Comparison of ENCODE assay signal across 14 cellular contexts in the genomic region with DNA sequence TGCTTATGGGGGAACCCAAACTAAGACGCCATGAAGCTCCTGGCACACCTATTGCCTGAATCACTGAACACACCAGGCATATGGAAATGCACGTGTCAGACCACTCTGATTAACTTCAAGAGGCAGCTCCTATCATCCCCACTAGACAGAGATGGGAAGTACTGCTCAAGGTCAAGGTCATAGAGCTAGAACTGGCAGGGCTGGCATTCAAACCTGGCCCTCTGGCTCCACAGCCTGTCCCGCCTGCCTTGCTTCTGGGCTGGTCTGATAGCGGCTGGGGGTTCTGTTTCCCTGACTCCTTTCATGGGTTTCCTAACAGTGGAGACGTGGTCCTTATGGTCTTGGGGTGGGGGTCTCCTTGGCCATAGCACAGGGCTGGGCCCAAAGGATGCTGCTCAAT. TPM values are rescaled to one million over a fixed set of nuclear protein-coding genes. Genes with fewer than 3 reads are reported as not detected.
DNase-seq lines count a peak whose midpoint lies in the region; ATAC-seq and TF ChIP-seq lines count a peak whose summit lies in the region.
"Had no signal": no experiment of that assay in that cellular context is flagged by ENCODE, and none has a peak within 500 bp of the region (broad histone marks: within the 10 kb centered on the region; RNA-seq: fewer than 3 reads in every experiment).

No MANE protein-coding gene starts in this region.

- H2AK9ac ChIP-seq in IMR-90 (replicated peaks; ENCODE audit: low read depth, low read length, poor library complexity), result peak overlapping the region; percentile 23

- no peak overlapping the region for H3K23ac ChIP-seq in IMR-90 (ENCODE audit: low read depth, low read length)

- H4K20me1 ChIP-seq in IMR-90 (ENCODE audit: insufficient read depth, low read length), result peaks cover 9% of the 10 kb centered on the region; the same call in 1 of the 2 replicates

- H2BK15ac ChIP-seq in IMR-90 (ENCODE audit: low read depth, low read length), result no peak overlapping the region

- no peak for DNase-seq in IMR-90
- DNase-seq in RWPE1 (ENCODE audit: low spot score), result no peak
- DNase-seq in heart left ventricle, result no peak
- no peak for DNase-seq in progenitor cell of endocrine pancreas (ENCODE audit: low spot score, unreplicated experiment)
- no peak for DNase-seq in SIG-M5 treated with dmso at 0.1 percent for 504 hours (lab: John Stamatoyannopoulos, UW; ENCODE audit: unreplicated experiment)
- DNase-seq: Calu3; CD8-positive, alpha-beta T cell; DMS79 treated with DMSO at 0.1 percent for 48 hours; GF-D8; H9 had no signal

- H3K36me3 Mint-ChIP-seq in progenitor cell of endocrine pancreas (ENCODE audit: insufficient read depth), result peaks cover 21% of the 10 kb centered on the region

- intact Hi-C loops in IMR-90 (cut with micrococcal nuclease), result no loop called here
- intact Hi-C loops in heart left ventricle (cut with DNase I), result loop anchor here in 3 of 10 donors (5.0 to 10.0 kb wide), 3 partner anchors 66 to 86 kb away; a partner anchor contains a TSS

- no peak overlapping the region for H4K8ac ChIP-seq in IMR-90 (ENCODE audit: low read depth in 2 of 2, low read length in 2 of 2)

- no peak overlapping the region for H3K4me2 ChIP-seq in IMR-90 (ENCODE audit: low read depth, low read length)
- H3K4me2 ChIP-seq: BLaER1 treated with 17β-estradiol and CSF1 and Interleukin-3, amounts not matched to agents 10 nM and 100 nM had no signal

- H3K27ac ChIP-seq in IMR-90 (ENCODE audit: insufficient read depth, low read length) (no peak overlapping the region), RWPE1 (peak overlapping the region; percentile 11), heart left ventricle (peak overlapping the region in 5 of 12 donors; percentile 8 to 47 (median 33))
- H3K27ac ChIP-seq: BLaER1 treated with 17β-estradiol and CSF1 and Interleukin-3, amounts not matched to agents 10 nM and 100 nM had no signal

- ATAC-seq in IMR-90 (ENCODE audit: low read depth) (no peak), heart left ventricle (peak; percentile 62 to 87 (median 77)), HG03108 (IDR thresholded peaks at IDR 0.05; ENCODE audit: unreplicated experiment) (no peak)
- ATAC-seq: CD8-positive, alpha-beta T cell; HepG2 had no signal

- no peak overlapping the region for H2AK5ac ChIP-seq in IMR-90 (ENCODE audit: low read depth, low read length)

- H3K9ac ChIP-seq in IMR-90 (ENCODE audit: low read depth, low read length), result no peak overlapping the region
- H3K9ac ChIP-seq: BLaER1 treated with 17β-estradiol and CSF1 and Interleukin-3, amounts not matched to agents 10 nM and 100 nM had no signal

- no peak overlapping the region for H4K5ac ChIP-seq in IMR-90 (ENCODE audit: low read depth, low read length)

- H3K4me3 ChIP-seq in IMR-90 (ENCODE audit: insufficient read depth, low read depth, low read length) (no peak overlapping the region), heart left ventricle (no peak overlapping the region)
- H3K4me3 ChIP-seq: BLaER1 treated with 17β-estradiol and CSF1 and Interleukin-3, amounts not matched to agents 10 nM and 100 nM had no signal

- H3K36me3 ChIP-seq in IMR-90 (ENCODE audit: control insufficient read depth, insufficient read depth, low read length) (peaks cover 62% of the 10 kb centered on the region), heart left ventricle (peaks cover 7 to 99% (median 94%) of the 10 kb centered on the region in 9 donors)

- no peaks in the 10 kb centered on the region for H3K27me3 Mint-ChIP-seq in progenitor cell of endocrine pancreas
- H3K27me3 Mint-ChIP-seq: B cell had no signal

- in situ Hi-C loops in IMR-90 (cut with MboI; ENCODE audit: low sequenced_read_pairs), result no loop called here

- H2BK120ac ChIP-seq in IMR-90 (ENCODE audit: low read depth, low read length), result no peak overlapping the region

- no peaks in the 10 kb centered on the region for H3K4me1 Mint-ChIP-seq in progenitor cell of endocrine pancreas (ENCODE audit: low read depth)

- H3K4me1 ChIP-seq in IMR-90 (ENCODE audit: control insufficient read depth, insufficient read depth, low read length), result no peaks in the 10 kb centered on the region
- H3K4me1 ChIP-seq in heart left ventricle, result peaks cover 0 to 17% (median 2%) of the 10 kb centered on the region in 12 donors

- TF ChIP-seq CTCF in IMR-90 (conservative IDR thresholded peaks at IDR 0.05; ENCODE audit: low read depth, low read length) (no peak), RWPE1 (conservative IDR thresholded peaks at IDR 0.05; ENCODE audit: low read depth) (no peak), heart left ventricle (IDR thresholded peaks at IDR 0.05) (no peak), progenitor cell of endocrine pancreas (IDR thresholded peaks at IDR 0.05; ENCODE audit: unreplicated experiment) (no peak)

- no peak overlapping the region for H3K14ac ChIP-seq in IMR-90 (replicated peaks; ENCODE audit: low read depth, low read length)

- H3K9me3 ChIP-seq in IMR-90 (ENCODE audit: control insufficient read depth, insufficient read depth, low read length) (no peaks in the 10 kb centered on the region), heart left ventricle (no peaks in the 10 kb centered on the region)
- H3K9me3 ChIP-seq: BLaER1 treated with 17β-estradiol and CSF1 and Interleukin-3, amounts not matched to agents 10 nM and 100 nM had no signal

- H3K4ac ChIP-seq in IMR-90 (ENCODE audit: low read depth, low read length), result no peak overlapping the region

- H3K27ac Mint-ChIP-seq in progenitor cell of endocrine pancreas, result peak overlapping the region; percentile 52
- H3K27ac Mint-ChIP-seq: B cell; CD8-positive, alpha-beta T cell had no signal

- H3K9me1 ChIP-seq in IMR-90 (ENCODE audit: insufficient read depth, low read length), result 0 out of 2 replicates have a peak, but pooled peaks cover 7% of the 10 kb centered on the region

- H4K91ac ChIP-seq in IMR-90 (ENCODE audit: insufficient read depth, low read depth, low read length), result no peak overlapping the region

- POLR2A ChIA-PET in IMR-90 (lab: Charles Lee; ENCODE audit: unreplicated experiment) (no interaction called here), RWPE1 (lab: Yijun Ruan, JAX; ENCODE audit: low non-redundant PET) (no interaction called here)

- TF ChIP-seq POLR2A in IMR-90 (IDR thresholded peaks at IDR 0.05; ENCODE audit: low read depth, low read length) (no peak), heart left ventricle (IDR thresholded peaks at IDR 0.05) (no peak)

- H3K79me1 ChIP-seq in IMR-90 (ENCODE audit: low read depth in 1 of 2, low read length in 2 of 2), result peaks cover 42 to 84% of the 10 kb centered on the region in 2 experiments

- dilution Hi-C loops in IMR-90 (cut with HindIII; ENCODE audit: low sequenced_read_pairs, unreplicated experiment), result no loop called here

- no TSS peak for BruUV-seq in IMR-90 (replicated peaks; lab: Mats Ljungman, UMichigan)

- no peak overlapping the region for H3K56ac ChIP-seq in IMR-90 (ENCODE audit: extremely low read depth, insufficient read depth, low read length)

- H2AFZ ChIP-seq in IMR-90 (replicated peaks; ENCODE audit: low read length, poor library complexity), result no peak overlapping the region

- no peak overlapping the region for H3K4me3 Mint-ChIP-seq in progenitor cell of endocrine pancreas (ENCODE audit: low read depth)
- H3K4me3 Mint-ChIP-seq: B cell; CD8-positive, alpha-beta T cell; H9 had no signal

- no peak overlapping the region for H3K18ac ChIP-seq in IMR-90 (ENCODE audit: low read depth, low read length)

- TF ChIP-seq RAD21 in IMR-90 (IDR thresholded peaks at IDR 0.05; ENCODE audit: low read length), result no peak

- no peak overlapping the region for H2BK5ac ChIP-seq in IMR-90 (ENCODE audit: low read depth, low read length, poor library complexity, severe bottlenecking)

- CTCF ChIA-PET in IMR-90 (lab: Yijun Ruan, JAX) (no interaction called here), RWPE1 (lab: Yijun Ruan, JAX) (interaction anchor here (0.6 to 2.9 kb wide), 3 partner anchors 12 to 257 kb away, joined by 4 to 26 read pairs (median 4); a partner anchor contains a TSS)

- no peak overlapping the region for H2BK20ac ChIP-seq in IMR-90 (ENCODE audit: low read depth, low read length)

- 92% methylated on average over 2 of the region's 5 CpGs; no CpG with 5 or more reads in 1 of the 2 experiments for WGBS in IMR-90 (ENCODE audit: extremely low coverage in 2 of 2, insufficient read length in 1 of 2), 2 experiments
- 58 to 66% (median 63%) methylated on average over 4 to 5 of the region's 5 CpGs for WGBS in heart left ventricle, 4 donors

- no peaks in the 10 kb centered on the region for H3K27me3 ChIP-seq in IMR-90 (ENCODE audit: control insufficient read depth, insufficient read depth, low read length)
- H3K27me3 ChIP-seq in heart left ventricle, result no peaks in the 10 kb centered on the region
- H3K27me3 ChIP-seq: BLaER1 treated with 17β-estradiol and CSF1 and Interleukin-3, amounts not matched to agents 10 nM and 100 nM had no signal

- no peaks in the 10 kb centered on the region for H3K9me3 Mint-ChIP-seq in progenitor cell of endocrine pancreas (ENCODE audit: low read depth)
- H3K9me3 Mint-ChIP-seq: CD8-positive, alpha-beta T cell; H9 had no signal

TF ChIP-seq in IMR-90, 13 proteins besides CTCF, POLR2A, EP300 and RAD21:
- TF ChIP-seq CEBPB (IDR thresholded peaks at IDR 0.05; ENCODE audit: low read depth, low read length), result no peak

RNA-seq across cellular contexts. Expression of a gene that starts 22.6 kb away (rescaled TPM):
- 16.3 and 18.3 TPM in 2 replicates for total RNA-seq in IMR-90 (2012; rRNA removed)
- 9.4 and 10.5 TPM in 2 replicates for polyA plus RNA-seq in IMR-90 (2012; rRNA removed)
- 2.9 and 5.5 TPM in 2 replicates for polyA plus RNA-seq in IMR-90 (2012; cell fraction: cytosol; rRNA removed)
- 3.2 and 10.1 TPM in 2 replicates for polyA plus RNA-seq in IMR-90 (2012; cell fraction: nucleus; rRNA removed; ENCODE audit: low replicate concordance)
- 1 to 10 TPM; 3.7 to 6.2 (median 4.9) TPM for total RNA-seq in heart left ventricle
- 1 to 10 TPM; 3.2 to 7.0 TPM for polyA plus RNA-seq in heart left ventricle
- 15.1 and 17.5 TPM in 2 replicates for total RNA-seq in progenitor cell of endocrine pancreas

RNA-seq across cellular contexts. Expression of a gene that starts 50.2 kb away (rescaled TPM):
- total RNA-seq in IMR-90 (2012; rRNA removed), result 31.9 and 34.2 TPM in 2 replicates
- 22.0 and 24.8 TPM in 2 replicates for polyA plus RNA-seq in IMR-90 (2012; rRNA removed)
- 12.3 and 14.3 TPM in 2 replicates for polyA plus RNA-seq in IMR-90 (2012; cell fraction: cytosol; rRNA removed)
- 6.6 and 23.1 TPM in 2 replicates for polyA plus RNA-seq in IMR-90 (2012; cell fraction: nucleus; rRNA removed; ENCODE audit: low replicate concordance)
- total RNA-seq in heart left ventricle, result 10 to 100 TPM; 17.3 to 34.8 (median 31.1) TPM
- 10 to 100 TPM; 21.1 to 22.2 TPM for polyA plus RNA-seq in heart left ventricle
- 24.7 and 25.6 TPM in 2 replicates for total RNA-seq in progenitor cell of endocrine pancreas

Comparison
In these comparisons a context has a peak if more than half of its experiments do, and no peak if none do; other contexts are left out.
1. ATAC-seq: peak in heart left ventricle (4 of 4); none in IMR-90 (single experiment) and HG03108 (single experiment).